ENCODE assay signal across 11 cellular contexts in genomic region chr22:44620841-44621382, GRCh38.
DNase-seq lines count a peak whose midpoint lies in the region; ATAC-seq and TF ChIP-seq lines count a peak whose summit lies in the region.
"Had no signal": no experiment of that assay in that cellular context is flagged by ENCODE, and none has a peak within 500 bp of the region (broad histone marks: within the 10 kb centered on the region; RNA-seq: fewer than 3 reads in every experiment).

No MANE protein-coding gene starts in this region.

- no peaks in the 10 kb centered on the region for H3K27me3 Mint-ChIP-seq in CD4-positive, alpha-beta memory T cell
- peaks cover 5% of the 10 kb centered on the region for H3K27me3 Mint-ChIP-seq in chondrocyte (ENCODE audit: low read depth)
- H3K27me3 Mint-ChIP-seq: CD4-positive, alpha-beta T cell had no signal

- no peak for ATAC-seq in left lobe of liver

- peak overlapping the region; percentile 14 for H3K27ac ChIP-seq in CD4-positive, alpha-beta memory T cell (ENCODE audit: low read depth, low read length)
- H3K27ac ChIP-seq in neuronal stem cell (replicated peaks; ENCODE audit: low read length) = no peak overlapping the region

- H2BK15ac ChIP-seq in neuronal stem cell (ENCODE audit: low read length) = peak overlapping the region; percentile 83

- no peak overlapping the region for H3K4ac ChIP-seq in neuronal stem cell (ENCODE audit: low read length)

- intact Hi-C loops in CD4-positive, alpha-beta memory T cell (cut with micrococcal nuclease) = loop anchor here (1.0 to 10.0 kb wide), 2 partner anchors 166 to 736 kb away; no protein-coding TSS in a partner anchor
- intact Hi-C loops in lower leg skin (cut with DNase I; ENCODE audit: low total_unique reads) = no loop called here

- H3K4me3 ChIP-seq in CD4-positive, alpha-beta memory T cell (ENCODE audit: low read length in 2 of 2) = no peak overlapping the region
- H3K4me3 ChIP-seq in neuronal stem cell (ENCODE audit: low read length in 2 of 2) (no peak overlapping the region), lower leg skin (ENCODE audit: low read depth, poor library complexity, severe bottlenecking) (no peak overlapping the region)

- TF ChIP-seq CTCF in chondrocyte (IDR thresholded peaks at IDR 0.05) (no peak), lower leg skin (IDR thresholded peaks at IDR 0.05) (no peak)

- H3K14ac ChIP-seq in neuronal stem cell (ENCODE audit: low read length) = no peak overlapping the region

- H2BK5ac ChIP-seq in neuronal stem cell (ENCODE audit: low read length) = peak overlapping the region; percentile 60

- no peaks in the 10 kb centered on the region for H3K36me3 ChIP-seq in CD4-positive, alpha-beta memory T cell (ENCODE audit: insufficient read depth, low read length)
- H3K36me3 ChIP-seq in neuronal stem cell (replicated peaks in 1 of 2; ENCODE audit: control insufficient read depth in 2 of 2, insufficient read depth in 2 of 2, low read length in 2 of 2) = peaks cover 0 to 8% of the 10 kb centered on the region in 2 donors
- H3K36me3 ChIP-seq: Peyer's patch had no signal

- H2BK120ac ChIP-seq in neuronal stem cell (ENCODE audit: low read depth, low read length) = no peak overlapping the region

- H2AFZ ChIP-seq in neuronal stem cell (ENCODE audit: low read length) = peak overlapping the region; percentile 81

- CTCF ChIA-PET in CD4-positive, alpha-beta memory T cell (lab: Charles Lee; ENCODE audit: partially characterized antibody) = no interaction called here

- H3K79me1 ChIP-seq in neuronal stem cell (ENCODE audit: low read depth, low read length) = peaks cover 9% of the 10 kb centered on the region

- peaks cover 0 to 3% (median 0%) of the 10 kb centered on the region in 8 donors for H3K9me3 Mint-ChIP-seq in CD4-positive, alpha-beta memory T cell
- no peaks in the 10 kb centered on the region for H3K9me3 Mint-ChIP-seq in chondrocyte (ENCODE audit: low read depth)
- H3K9me3 Mint-ChIP-seq: CD4-positive, alpha-beta T cell had no signal

- H3K9me3 ChIP-seq in CD4-positive, alpha-beta memory T cell (ENCODE audit: control insufficient read depth in 1 of 2, low read length in 2 of 2) = no peaks in the 10 kb centered on the region
- H3K9me3 ChIP-seq in neuronal stem cell (replicated peaks in 1 of 2; ENCODE audit: control insufficient read depth in 2 of 2, insufficient read depth in 1 of 2, low read depth in 1 of 2, low read length in 2 of 2) = peaks cover 0 to 13% of the 10 kb centered on the region in 2 donors

- H3K9ac ChIP-seq in neuronal stem cell (ENCODE audit: low read depth, low read length, poor library complexity) = no peak overlapping the region

- no peak overlapping the region for H3K4me3 Mint-ChIP-seq in CD4-positive, alpha-beta memory T cell
- no peak overlapping the region for H3K4me3 Mint-ChIP-seq in chondrocyte (ENCODE audit: unreplicated experiment)
- H3K4me3 Mint-ChIP-seq: CD4-positive, alpha-beta T cell had no signal

- WGBS in neuronal stem cell (ENCODE audit: extremely low coverage in 2 of 2, insufficient read length in 2 of 2, insufficient replicate concordance in 1 of 2), 2 donors = no CpG with 5 or more reads among the region's 17 CpGs
- 72 to 77% methylated on average over 17 of the region's 17 CpGs for WGBS in lower leg skin, 2 donors

- POLR2A ChIA-PET in CD4-positive, alpha-beta memory T cell (lab: Charles Lee; ENCODE audit: partially characterized antibody) = no interaction called here

- no peak overlapping the region for H3K4me2 ChIP-seq in neuronal stem cell (ENCODE audit: insufficient read depth, low read length, poor library complexity, severe bottlenecking)

- H4K91ac ChIP-seq in neuronal stem cell (ENCODE audit: low read depth, low read length, poor library complexity) = no peak overlapping the region

- peak overlapping the region; percentile 33 for H2BK12ac ChIP-seq in neuronal stem cell (ENCODE audit: low read length)

- H3K23ac ChIP-seq in neuronal stem cell (ENCODE audit: low read depth, low read length, poor library complexity) = peak overlapping the region; percentile 73

- H2AK5ac ChIP-seq in neuronal stem cell (ENCODE audit: low read depth, low read length) = peak overlapping the region; percentile 99

- peaks cover 4 to 11% (median 6%) of the 10 kb centered on the region in 4 donors for H3K4me1 Mint-ChIP-seq in CD4-positive, alpha-beta memory T cell
- peaks cover 3% of the 10 kb centered on the region for H3K4me1 Mint-ChIP-seq in chondrocyte (ENCODE audit: low read depth)

- DNase-seq in activated CD4-positive, alpha-beta T cell treated with anti-CD3 and anti-CD28 coated beads, Interleukin-2, amount 50 U/mL, for 1 hour = peak; percentile 7
- DNase-seq in activated CD4-positive, alpha-beta T cell treated with anti-CD3 and anti-CD28 coated beads for 4 hours = no peak
- peak in 1 of 5 donors; percentile 54 for DNase-seq in CD4-positive, alpha-beta memory T cell
- DNase-seq in chondrocyte (ENCODE audit: low spot score) (no peak), neuronal stem cell (ENCODE audit: low spot score) (no peak), left lobe of liver (ENCODE audit: low spot score) (no peak), lower leg skin (ENCODE audit: low spot score in 2 of 2) (no peak), NCI-H748 (lab: John Stamatoyannopoulos, UW; ENCODE audit: unreplicated experiment) (no peak)
- DNase-seq: Karpas-422 had no signal

- no peaks in the 10 kb centered on the region for H3K27me3 ChIP-seq in CD4-positive, alpha-beta memory T cell (ENCODE audit: insufficient read depth, low read length)
- H3K27me3 ChIP-seq in neuronal stem cell (ENCODE audit: control insufficient read depth in 3 of 3, insufficient read depth in 3 of 3, low read depth in 1 of 3, low read length in 3 of 3) = peaks cover 0 to 4% (median 3%) of the 10 kb centered on the region in 3 experiments
- H3K27me3 ChIP-seq: Peyer's patch had no signal

- peak overlapping the region in 2 of 7 donors; percentile 32 to 53 for H3K27ac Mint-ChIP-seq in CD4-positive, alpha-beta memory T cell
- H3K27ac Mint-ChIP-seq in chondrocyte (ENCODE audit: unreplicated experiment) = peak overlapping the region; percentile 25
- H3K27ac Mint-ChIP-seq: CD4-positive, alpha-beta T cell had no signal

- H3K4me1 ChIP-seq in CD4-positive, alpha-beta memory T cell (ENCODE audit: insufficient read depth, low read length) = peaks cover 15% of the 10 kb centered on the region
- peaks cover 22 to 30% of the 10 kb centered on the region in 2 donors for H3K4me1 ChIP-seq in neuronal stem cell (ENCODE audit: control insufficient read depth in 2 of 2, insufficient read depth in 1 of 2, low read depth in 1 of 2, low read length in 2 of 2)

- no peaks in the 10 kb centered on the region for H3K36me3 Mint-ChIP-seq in CD4-positive, alpha-beta memory T cell
- H3K36me3 Mint-ChIP-seq in chondrocyte (ENCODE audit: low read depth) = no peaks in the 10 kb centered on the region

- peak overlapping the region; percentile 84 for H3K18ac ChIP-seq in neuronal stem cell (ENCODE audit: low read length)

- no peak for TF ChIP-seq POLR2A in lower leg skin (IDR thresholded peaks at IDR 0.05)

- no peak overlapping the region for H4K8ac ChIP-seq in neuronal stem cell (ENCODE audit: low read depth, low read length)
